14 cellular contexts compared by ENCODE assay signal in the genomic region with DNA sequence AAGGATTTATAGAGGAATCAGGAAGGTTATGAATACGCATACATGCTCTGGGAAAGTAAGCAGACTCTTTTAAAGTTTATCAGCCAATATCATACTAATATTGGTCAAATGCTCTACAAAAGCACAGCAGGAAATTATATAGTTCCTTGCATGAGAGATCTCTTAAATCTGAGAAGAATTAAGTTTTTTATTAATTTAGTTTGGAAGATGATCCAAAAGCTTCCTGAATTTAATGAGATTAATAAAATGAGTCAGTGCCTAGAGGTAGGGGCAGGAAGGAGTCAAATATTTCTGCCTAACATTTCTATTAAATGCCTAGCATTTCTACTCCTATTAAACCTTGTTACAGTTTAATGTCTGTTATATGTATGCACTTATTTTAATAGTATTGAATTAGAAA.
A peak's percentile ranks its signal among the peaks of the same experiment; 100 is the strongest.
DNase-seq lines count a peak whose midpoint lies in the region; ATAC-seq, FAIRE-seq and TF ChIP-seq lines count a peak whose summit lies in the region.
"Had no signal": no experiment of that assay in that cellular context is flagged by ENCODE, and none has a peak within 500 bp of the region (broad histone marks: within the 10 kb centered on the region; RNA-seq: fewer than 3 reads in every experiment).

No MANE protein-coding gene starts in this region.

- H2BK15ac ChIP-seq in H1 (ENCODE audit: low read length) = no peak overlapping the region

- H3K14ac ChIP-seq in H1 (ENCODE audit: insufficient read length) = no peak overlapping the region

- H4K5ac ChIP-seq in H1 (ENCODE audit: insufficient read length, low read depth, low read length) = no peak overlapping the region

- BruUV-seq in PC-3 (replicated peaks; lab: Mats Ljungman, UMichigan) = no TSS peak

- H2AFZ ChIP-seq in PC-3 (ENCODE audit: low read length) = no peak overlapping the region
- H2AFZ ChIP-seq in H1 (ENCODE audit: low read length) = peak overlapping the region; percentile 99
- H2AFZ ChIP-seq in smooth muscle cell (ENCODE audit: low read depth) = peak overlapping the region; percentile 74

- H3K4me1 ChIP-seq in PC-3 (ENCODE audit: insufficient read depth, low read length) (peaks cover 12% of the 10 kb centered on the region; the same call in 1 of the 2 replicates), H1 (replicated peaks in 1 of 4; ENCODE audit: control insufficient read depth in 3 of 4, insufficient read depth in 4 of 4, low read length in 3 of 4) (peaks cover 0 to 7% (median 0%) of the 10 kb centered on the region in 4 experiments; a peak in 2 of 7 replicates), smooth muscle cell (ENCODE audit: low read depth) (peaks cover 8% of the 10 kb centered on the region), left ventricle myocardium inferior (no peaks in the 10 kb centered on the region)
- H3K4me1 ChIP-seq: A549, Caco-2 had no signal

- H3K23me2 ChIP-seq in H1 (ENCODE audit: low read depth, low read length) = no peaks in the 10 kb centered on the region

- no peaks in the 10 kb centered on the region for H3K27me3 Mint-ChIP-seq in neural crest cell (ENCODE audit: low read depth)
- H3K27me3 Mint-ChIP-seq: CD8-positive, alpha-beta memory T cell had no signal

- H2BK12ac ChIP-seq in H1 (ENCODE audit: low read depth, low read length) = no peak overlapping the region

- H3K27me3 ChIP-seq in PC-3 (ENCODE audit: low read length) = no peaks in the 10 kb centered on the region
- H3K27me3 ChIP-seq in H1 (replicated peaks in 1 of 4; ENCODE audit: control insufficient read depth in 3 of 4, extremely low read depth in 1 of 4, insufficient read depth in 3 of 4, low read length in 3 of 4) = no peaks in the 10 kb centered on the region
- no peaks in the 10 kb centered on the region for H3K27me3 ChIP-seq in smooth muscle cell (ENCODE audit: low read depth)
- H3K27me3 ChIP-seq in left ventricle myocardium inferior (ENCODE audit: low read depth) = no peaks in the 10 kb centered on the region

- no peak for FAIRE-seq in H1 (lab: Jason Lieb, UNC)
- FAIRE-seq: A549 had no signal

- no peak overlapping the region for H3K9ac ChIP-seq in PC-3 (ENCODE audit: low read length)
- H3K9ac ChIP-seq in H1 (replicated peaks in 1 of 4; ENCODE audit: extremely low read depth in 1 of 4, low read depth in 3 of 4, low read length in 3 of 4) = no peak overlapping the region
- no peak overlapping the region for H3K9ac ChIP-seq in smooth muscle cell (ENCODE audit: low read depth)

- H3K27ac ChIP-seq in PC-3 (ENCODE audit: low read length) (peak overlapping the region; percentile 39; the same call in 1 of the 2 replicates), H1 (ENCODE audit: low read depth, low read length) (no peak overlapping the region), smooth muscle cell (ENCODE audit: low read depth) (no peak overlapping the region), left ventricle myocardium inferior (replicated peaks) (no peak overlapping the region)
- H3K27ac ChIP-seq: A549 had no signal

- no peak for TF ChIP-seq POLR2A in H1 (IDR thresholded peaks at IDR 0.05; ENCODE audit: control extremely low read depth in 1 of 2, low read depth in 2 of 2, low read length in 2 of 2)

- ATAC-seq in PC-3 = peak; percentile 84
- no peak for ATAC-seq in GM19324 (IDR thresholded peaks at IDR 0.05; ENCODE audit: low FRiP score, unreplicated experiment)
- no peak for ATAC-seq in HG02970 (IDR thresholded peaks at IDR 0.05; ENCODE audit: low FRiP score, unreplicated experiment)
- ATAC-seq: A549 had no signal

- H3K36me3 Mint-ChIP-seq in neural crest cell (ENCODE audit: low read depth) = peaks cover 6% of the 10 kb centered on the region
- H3K36me3 Mint-ChIP-seq: CD8-positive, alpha-beta memory T cell had no signal

- H3K4ac ChIP-seq in H1 (replicated peaks; ENCODE audit: insufficient read length, low read depth, low read length) = no peak overlapping the region

- H4K20me1 ChIP-seq in PC-3 (ENCODE audit: low read length) = no peaks in the 10 kb centered on the region
- no peaks in the 10 kb centered on the region for H4K20me1 ChIP-seq in H1 (replicated peaks in 1 of 2; ENCODE audit: control insufficient read depth in 1 of 2, insufficient read depth in 2 of 2, low read length in 2 of 2)
- no peaks in the 10 kb centered on the region for H4K20me1 ChIP-seq in smooth muscle cell (ENCODE audit: low read depth)

- no peak overlapping the region for H3K18ac ChIP-seq in H1 (ENCODE audit: extremely low read depth, low read length)

- H3K9me3 Mint-ChIP-seq in neural crest cell = peaks cover 9% of the 10 kb centered on the region

- no peaks in the 10 kb centered on the region for H3K9me3 ChIP-seq in PC-3 (ENCODE audit: low read length)
- peaks cover 0 to 2% of the 10 kb centered on the region in 2 experiments; a peak in 1 of 4 replicates for H3K9me3 ChIP-seq in H1 (ENCODE audit: insufficient read depth in 2 of 2, low read depth in 1 of 2, low read length in 1 of 2)
- no peaks in the 10 kb centered on the region for H3K9me3 ChIP-seq in smooth muscle cell (replicated peaks; ENCODE audit: low read depth)
- peaks cover 9% of the 10 kb centered on the region for H3K9me3 ChIP-seq in left ventricle myocardium inferior (replicated peaks)
- H3K9me3 ChIP-seq: A549, Caco-2 had no signal

- TF ChIP-seq CTCF in PC-3 (conservative IDR thresholded peaks at IDR 0.05; ENCODE audit: low read depth, low read length) = no peak
- no peak for TF ChIP-seq CTCF in H1 (IDR thresholded peaks at IDR 0.05; ENCODE audit: control extremely low read depth in 1 of 3, insufficient read depth in 1 of 3, low read depth in 1 of 3, low read length in 3 of 3)
- no peak for TF ChIP-seq CTCF in neural crest cell (conservative IDR thresholded peaks at IDR 0.05)
- no peak for TF ChIP-seq CTCF in smooth muscle cell (IDR thresholded peaks at IDR 0.05; ENCODE audit: borderline replicate concordance, insufficient read depth, poor library complexity, severe bottlenecking)
- TF ChIP-seq CTCF in left ventricle myocardium inferior (IDR thresholded peaks at IDR 0.05; ENCODE audit: borderline replicate concordance) = no peak

- CTCF ChIA-PET in PC-3 (lab: Charles Lee) (no interaction called here), H1 (lab: Charles Lee; ENCODE audit: partially characterized antibody) (no interaction called here)

- H3K79me1 ChIP-seq in H1 (ENCODE audit: low read depth, low read length) = no peaks in the 10 kb centered on the region

- H3K4me3 ChIP-seq in PC-3 (ENCODE audit: low read length) = 0 out of 2 replicates have a peak overlapping the region, but pooled peaks have one; percentile 15
- no peak overlapping the region for H3K4me3 ChIP-seq in H1 (ENCODE audit: extremely low read depth in 1 of 4, insufficient read depth in 2 of 4, low read depth in 3 of 4, low read length in 4 of 4)
- no peak overlapping the region for H3K4me3 ChIP-seq in smooth muscle cell
- no peak overlapping the region for H3K4me3 ChIP-seq in left ventricle myocardium inferior
- H3K4me3 ChIP-seq: A549 had no signal

- H3K4me1 Mint-ChIP-seq in neural crest cell = peaks cover 19% of the 10 kb centered on the region
- H3K4me1 Mint-ChIP-seq: CD8-positive, alpha-beta memory T cell had no signal

- WGBS in H1 (ENCODE audit: extremely low coverage in 1 of 2, insufficient coverage in 1 of 2, insufficient read length in 1 of 2, insufficient replicate concordance in 2 of 2, low coverage in 1 of 2, low lambda C conversion rate in 2 of 2, missing lambda C conversion rate in 1 of 2), 2 experiments = 100% methylated on average over 1 of the region's 1 CpG; no CpG with 5 or more reads in 1 of the 2 experiments
- WGBS in smooth muscle cell (ENCODE audit: low lambda C conversion rate) = 94% methylated on average over 1 of the region's 1 CpG

- H4K91ac ChIP-seq in H1 (replicated peaks; ENCODE audit: insufficient read length, low read length) = no peak overlapping the region

- H3K36me3 ChIP-seq in PC-3 (ENCODE audit: low read depth, low read length) (no peaks in the 10 kb centered on the region), H1 (ENCODE audit: control insufficient read depth in 2 of 4, insufficient read depth in 4 of 4, low read length in 3 of 4) (no peaks in the 10 kb centered on the region; a peak in 1 of 8 replicates), smooth muscle cell (ENCODE audit: low read depth) (no peaks in the 10 kb centered on the region), left ventricle myocardium inferior (no peaks in the 10 kb centered on the region)

- no peak overlapping the region for H2BK120ac ChIP-seq in H1 (replicated peaks; ENCODE audit: low read depth, low read length)

- no peak for TF ChIP-seq RAD21 in H1 (IDR thresholded peaks at IDR 0.05 in 1 of 2, conservative IDR thresholded peaks at IDR 0.05 in 1 of 2; ENCODE audit: low read depth in 2 of 2, low read length in 2 of 2)

- no peak for TF ChIP-seq EP300 in H1 (IDR thresholded peaks at IDR 0.05; ENCODE audit: borderline replicate concordance in 1 of 2, low read depth in 2 of 2, low read length in 2 of 2)

- H3K79me2 ChIP-seq in PC-3 (ENCODE audit: low read length) (no peaks in the 10 kb centered on the region), H1 (ENCODE audit: control insufficient read depth in 1 of 2, insufficient read depth in 2 of 2, low read length in 2 of 2) (no peaks in the 10 kb centered on the region), smooth muscle cell (ENCODE audit: low read depth) (no peaks in the 10 kb centered on the region)

- DNase-seq in PC-3 = peak; percentile 17
- no peak for DNase-seq in H1 (ENCODE audit: low read depth in 1 of 2, low spot score in 2 of 2)
- no peak for DNase-seq in neural crest cell (ENCODE audit: low read depth, low spot score)
- no peak for DNase-seq in smooth muscle cell (lab: John Stamatoyannopoulos, UW; ENCODE audit: unreplicated experiment)
- no peak for DNase-seq in left ventricle myocardium inferior
- DNase-seq: Caco-2; CD8-positive, alpha-beta memory T cell; DND-41; GDM1; H9; IMR-90 had no signal

- intact Hi-C loops in PC-3 (cut with micrococcal nuclease) (loop anchor here (5.0 kb wide), 3 partner anchors 64 to 271 kb away; no protein-coding TSS in a partner anchor), left ventricle myocardium inferior (cut with micrococcal nuclease) (no loop called here)

- no peaks in the 10 kb centered on the region for H3F3A ChIP-seq in PC-3 (ENCODE audit: low read length, unreplicated experiment)
- H3F3A ChIP-seq in smooth muscle cell (ENCODE audit: low read depth) = no peaks in the 10 kb centered on the region

- no peak overlapping the region for H3K4me3 Mint-ChIP-seq in neural crest cell
- H3K4me3 Mint-ChIP-seq: CD8-positive, alpha-beta memory T cell; H9 had no signal

- H3K23ac ChIP-seq in H1 (ENCODE audit: insufficient read length) = no peak overlapping the region

- no peak overlapping the region for H2BK20ac ChIP-seq in H1 (ENCODE audit: low read length)

- H2AK5ac ChIP-seq in H1 (ENCODE audit: low read depth, low read length) = no peak overlapping the region

- peak overlapping the region; percentile 66 for H3K4me2 ChIP-seq in PC-3 (ENCODE audit: low read length)
- H3K4me2 ChIP-seq in H1 (ENCODE audit: insufficient read depth in 1 of 2, low read depth in 2 of 2, low read length in 2 of 2) = peak overlapping the region in 1 of 2 experiments; percentile 58; a peak in 1 of 4 replicates
- no peak overlapping the region for H3K4me2 ChIP-seq in smooth muscle cell
- H3K4me2 ChIP-seq: A549 had no signal

- no peak overlapping the region for H4K8ac ChIP-seq in H1 (ENCODE audit: extremely low read depth, insufficient read depth, low read length)

- H3K27ac Mint-ChIP-seq in neural crest cell (ENCODE audit: unreplicated experiment) = peak overlapping the region; percentile 44
- H3K27ac Mint-ChIP-seq: CD8-positive, alpha-beta memory T cell; H9 had no signal

- POLR2A ChIA-PET in PC-3 (lab: Charles Lee; ENCODE audit: unreplicated experiment) (no interaction called here), H1 (lab: Charles Lee; ENCODE audit: partially characterized antibody) (no interaction called here)

- no peak overlapping the region for H2BK5ac ChIP-seq in H1 (ENCODE audit: low read depth, low read length)

- no peak overlapping the region for H3K56ac ChIP-seq in H1 (replicated peaks; ENCODE audit: insufficient read length, low read depth, low read length)

- no peaks in the 10 kb centered on the region for H3K9me2 ChIP-seq in PC-3 (replicated peaks; ENCODE audit: low read length)
